1 cellular context compared by ENCODE assay signal in the genomic region with DNA sequence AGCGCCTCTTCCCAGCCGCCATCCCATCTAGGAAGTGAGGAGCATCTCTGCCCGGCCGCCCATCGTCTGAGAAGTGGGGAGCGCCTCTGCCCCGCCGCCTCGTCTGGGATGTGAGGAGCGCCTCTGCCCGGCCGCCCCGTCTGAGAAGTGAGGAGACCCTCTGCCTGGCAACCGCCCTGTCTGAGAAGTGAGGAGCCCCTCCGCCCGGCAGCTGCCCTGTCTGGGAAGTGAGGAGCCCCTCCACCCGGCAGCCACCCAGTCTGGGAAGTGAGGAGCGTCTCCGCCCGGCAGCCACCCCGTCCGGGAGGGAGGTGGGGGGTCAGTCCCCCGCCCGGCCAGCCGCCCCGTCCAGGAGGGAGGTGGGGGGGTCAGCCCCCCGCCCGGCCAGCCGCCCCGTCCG.
DNase-seq lines count a peak whose midpoint lies in the region; ATAC-seq lines count a peak whose summit lies in the region.
"Not testable (repeated sequence)": the region's sequence is repeated elsewhere in the genome, so short reads cannot be mapped to it uniquely, and the experiment has no call there.

No MANE protein-coding gene starts in this region.

- not testable (repeated sequence) for ATAC-seq in Right ventricle myocardium inferior

- intact Hi-C loops in Right ventricle myocardium inferior (cut with DNase I), result not testable (repeated sequence)

- peak; percentile 35 for DNase-seq in Right ventricle myocardium inferior (ENCODE audit: missing footprints)
